In genomic region chr7:134710854-134711624, GRCh38 we compare ENCODE assay signal across 9 cellular contexts.
A peak's percentile ranks its signal among the peaks of the same experiment; 100 is the strongest.
DNase-seq lines count a peak whose midpoint lies in the region; ATAC-seq, FAIRE-seq and TF ChIP-seq lines count a peak whose summit lies in the region.
"Had no signal": no experiment of that assay in that cellular context is flagged by ENCODE, and none has a peak within 500 bp of the region (broad histone marks: within the 10 kb centered on the region; RNA-seq: fewer than 3 reads in every experiment).

No MANE protein-coding gene starts in this region.

- H3K36me3 ChIP-seq in stomach = no peaks in the 10 kb centered on the region

- H3K27ac Mint-ChIP-seq in stimulated activated naive CD8-positive, alpha-beta T cell treated with anti-CD3 and anti-CD28 coated beads, Interleukin-15, amount 100 ng/mL, for 72 hours = peak overlapping the region; percentile 20 to 93

- peak overlapping the region in 2 of 5 donors; percentile 48 to 65 for H3K27ac ChIP-seq in stomach

- peak overlapping the region; percentile 58 to 59 for H3K4me3 Mint-ChIP-seq in stimulated activated naive CD8-positive, alpha-beta T cell treated with anti-CD3 and anti-CD28 coated beads, Interleukin-15, amount 100 ng/mL, for 72 hours

- DNase-seq in SW480 (ENCODE audit: low spot score) (peak; percentile 13), myocyte (ENCODE audit: low read depth) (peak; percentile 32), UCSD-AML1 (lab: John Stamatoyannopoulos, UW; ENCODE audit: unreplicated experiment) (no peak), D721Med (ENCODE audit: insufficient read length, low spot score) (no peak), NCI-H1436 treated with DMSO at 0.1 percent for 48 hours (lab: John Stamatoyannopoulos, UW) (no peak), stomach (no peak)
- DNase-seq in activated T-helper 9 cell treated with anti-CD3 and anti-CD28 coated beads, Interleukin-2, amount 50 U/mL, for 16 hours (ENCODE audit: low read depth) = peak; percentile 5
- peak; percentile 39 to 68 for DNase-seq in stimulated activated naive CD8-positive, alpha-beta T cell treated with anti-CD3 and anti-CD28 coated beads, Interleukin-15, amount 100 ng/mL, for 72 hours

- TF ChIP-seq CTCF in D721Med (IDR thresholded peaks at IDR 0.05; ENCODE audit: insufficient read depth, missing control alignments) = no peak
- no peak for TF ChIP-seq CTCF in stomach (IDR thresholded peaks at IDR 0.05)

- ATAC-seq in stimulated activated naive CD8-positive, alpha-beta T cell treated with anti-CD3 and anti-CD28 coated beads, Interleukin-15, amount 100 ng/mL, for 72 hours = peak; percentile 96

- WGBS in stomach, 5 donors = 44 to 60% (median 52%) methylated on average over 9 of the region's 9 CpGs

- H3K4me3 ChIP-seq in stomach = no peak overlapping the region

- no peak for TF ChIP-seq EP300 in stomach (IDR thresholded peaks at IDR 0.05)

- no peaks in the 10 kb centered on the region for H3K9me3 ChIP-seq in stomach

- peaks cover 0 to 14% (median 3%) of the 10 kb centered on the region in 4 donors for H3K4me1 ChIP-seq in stomach

- no peaks in the 10 kb centered on the region for H3K27me3 Mint-ChIP-seq in stimulated activated naive CD8-positive, alpha-beta T cell treated with anti-CD3 and anti-CD28 coated beads, Interleukin-15, amount 100 ng/mL, for 72 hours

- TF ChIP-seq POLR2A in stomach (IDR thresholded peaks at IDR 0.05) = no peak

- peaks cover 30% of the 10 kb centered on the region for H3K4me1 Mint-ChIP-seq in stimulated activated naive CD8-positive, alpha-beta T cell treated with anti-CD3 and anti-CD28 coated beads, Interleukin-15, amount 100 ng/mL, for 72 hours

- no peaks in the 10 kb centered on the region for H3K27me3 ChIP-seq in stomach

- intact Hi-C loops in stomach (cut with DNase I; ENCODE audit: low total_unique reads) = no loop called here

- H3K9me3 Mint-ChIP-seq in stimulated activated naive CD8-positive, alpha-beta T cell treated with anti-CD3 and anti-CD28 coated beads, Interleukin-15, amount 100 ng/mL, for 72 hours = no peaks in the 10 kb centered on the region

- no peak for FAIRE-seq in D721Med (lab: Jason Lieb, UNC)
- FAIRE-seq: TTC549 had no signal

Comparison
In these comparisons a context has a peak if more than half of its experiments do, and no peak if none do; other contexts are left out.
1. DNase-seq: peak in SW480 (single experiment), activated T-helper 9 cell treated with anti-CD3 and anti-CD28 coated beads, Interleukin-2, amount 50 U/mL, for 16 hours (single experiment), myocyte (single experiment) and stimulated activated naive CD8-positive, alpha-beta T cell treated with anti-CD3 and anti-CD28 coated beads, Interleukin-15, amount 100 ng/mL, for 72 hours (2 of 2); none in UCSD-AML1 (single experiment), D721Med (single experiment), NCI-H1436 treated with DMSO at 0.1 percent for 48 hours (single experiment) and stomach (single experiment).